Comparison of ENCODE assay signal across 1 cellular context in genomic region chr1:75423616-75424015, GRCh38.
A peak's percentile ranks its signal among the peaks of the same experiment; 100 is the strongest.
TF ChIP-seq lines count a peak whose summit lies in the region.

No MANE protein-coding gene starts in this region.

TF ChIP-seq in K562, 482 proteins besides CTCF, POLR2A, EP300 and RAD21 (continued from another document and continues in another):
- TF ChIP-seq MNT (conservative IDR thresholded peaks at IDR 0.05), result peak; percentile 17 to 49; a peak in 1 of 4 replicates
- TF ChIP-seq, protein P1, sequence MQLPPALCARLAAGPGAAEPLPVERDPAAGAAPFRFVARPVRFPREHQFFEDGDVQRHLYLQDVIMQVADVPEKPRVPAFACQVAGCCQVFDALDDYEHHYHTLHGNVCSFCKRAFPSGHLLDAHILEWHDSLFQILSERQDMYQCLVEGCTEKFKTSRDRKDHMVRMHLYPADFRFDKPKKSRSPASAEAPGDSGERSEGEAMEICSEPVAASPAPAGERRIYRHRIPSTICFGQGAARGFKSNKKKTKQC (CRISPR knock-in tag; IDR thresholded peaks at IDR 0.05), result no peak
- TF ChIP-seq, protein P2, sequence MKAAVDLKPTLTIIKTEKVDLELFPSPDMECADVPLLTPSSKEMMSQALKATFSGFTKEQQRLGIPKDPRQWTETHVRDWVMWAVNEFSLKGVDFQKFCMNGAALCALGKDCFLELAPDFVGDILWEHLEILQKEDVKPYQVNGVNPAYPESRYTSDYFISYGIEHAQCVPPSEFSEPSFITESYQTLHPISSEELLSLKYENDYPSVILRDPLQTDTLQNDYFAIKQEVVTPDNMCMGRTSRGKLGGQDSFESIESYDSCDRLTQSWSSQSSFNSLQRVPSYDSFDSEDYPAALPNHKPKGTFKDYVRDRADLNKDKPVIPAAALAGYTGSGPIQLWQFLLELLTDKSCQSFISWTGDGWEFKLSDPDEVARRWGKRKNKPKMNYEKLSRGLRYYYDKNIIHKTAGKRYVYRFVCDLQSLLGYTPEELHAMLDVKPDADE (conservative IDR thresholded peaks at IDR 0.05; ENCODE audit: control insufficient read depth, low read depth, low read length), result no peak
- TF ChIP-seq POU5F1 (IDR thresholded peaks at IDR 0.05; ENCODE audit: borderline replicate concordance, low read depth, low read length, partially characterized antibody), result no peak
- TF ChIP-seq MEF2A (IDR thresholded peaks at IDR 0.05; ENCODE audit: control insufficient read depth, low read depth, low read length), result no peak
- TF ChIP-seq POLR2AphosphoS5 (IDR thresholded peaks at IDR 0.05; ENCODE audit: control insufficient read depth, insufficient read depth, low read depth, low read length), result no peak
- no peak for TF ChIP-seq NONO (IDR thresholded peaks at IDR 0.05; ENCODE audit: low read depth in 2 of 2, low read length in 1 of 2)
- peak; percentile 75 for TF ChIP-seq SOX6 (IDR thresholded peaks at IDR 0.05)
- TF ChIP-seq FOXM1 (IDR thresholded peaks at IDR 0.05; ENCODE audit: low read depth), result peak; percentile 62
- no peak for TF ChIP-seq FOXM1 (CRISPR knock-in tag; IDR thresholded peaks at IDR 0.05; ENCODE audit: low read depth)
- TF ChIP-seq ZNF780A (CRISPR knock-in tag; IDR thresholded peaks at IDR 0.05), result no peak
- TF ChIP-seq, protein P3, sequence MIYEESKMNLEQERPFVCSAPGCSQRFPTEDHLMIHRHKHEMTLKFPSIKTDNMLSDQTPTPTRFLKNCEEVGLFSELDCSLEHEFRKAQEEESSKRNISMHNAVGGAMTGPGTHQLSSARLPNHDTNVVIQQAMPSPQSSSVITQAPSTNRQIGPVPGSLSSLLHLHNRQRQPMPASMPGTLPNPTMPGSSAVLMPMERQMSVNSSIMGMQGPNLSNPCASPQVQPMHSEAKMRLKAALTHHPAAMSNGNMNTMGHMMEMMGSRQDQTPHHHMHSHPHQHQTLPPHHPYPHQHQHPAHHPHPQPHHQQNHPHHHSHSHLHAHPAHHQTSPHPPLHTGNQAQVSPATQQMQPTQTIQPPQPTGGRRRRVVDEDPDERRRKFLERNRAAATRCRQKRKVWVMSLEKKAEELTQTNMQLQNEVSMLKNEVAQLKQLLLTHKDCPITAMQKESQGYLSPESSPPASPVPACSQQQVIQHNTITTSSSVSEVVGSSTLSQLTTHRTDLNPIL (CRISPR knock-in tag; IDR thresholded peaks at IDR 0.05), result no peak
- TF ChIP-seq, protein P4, sequence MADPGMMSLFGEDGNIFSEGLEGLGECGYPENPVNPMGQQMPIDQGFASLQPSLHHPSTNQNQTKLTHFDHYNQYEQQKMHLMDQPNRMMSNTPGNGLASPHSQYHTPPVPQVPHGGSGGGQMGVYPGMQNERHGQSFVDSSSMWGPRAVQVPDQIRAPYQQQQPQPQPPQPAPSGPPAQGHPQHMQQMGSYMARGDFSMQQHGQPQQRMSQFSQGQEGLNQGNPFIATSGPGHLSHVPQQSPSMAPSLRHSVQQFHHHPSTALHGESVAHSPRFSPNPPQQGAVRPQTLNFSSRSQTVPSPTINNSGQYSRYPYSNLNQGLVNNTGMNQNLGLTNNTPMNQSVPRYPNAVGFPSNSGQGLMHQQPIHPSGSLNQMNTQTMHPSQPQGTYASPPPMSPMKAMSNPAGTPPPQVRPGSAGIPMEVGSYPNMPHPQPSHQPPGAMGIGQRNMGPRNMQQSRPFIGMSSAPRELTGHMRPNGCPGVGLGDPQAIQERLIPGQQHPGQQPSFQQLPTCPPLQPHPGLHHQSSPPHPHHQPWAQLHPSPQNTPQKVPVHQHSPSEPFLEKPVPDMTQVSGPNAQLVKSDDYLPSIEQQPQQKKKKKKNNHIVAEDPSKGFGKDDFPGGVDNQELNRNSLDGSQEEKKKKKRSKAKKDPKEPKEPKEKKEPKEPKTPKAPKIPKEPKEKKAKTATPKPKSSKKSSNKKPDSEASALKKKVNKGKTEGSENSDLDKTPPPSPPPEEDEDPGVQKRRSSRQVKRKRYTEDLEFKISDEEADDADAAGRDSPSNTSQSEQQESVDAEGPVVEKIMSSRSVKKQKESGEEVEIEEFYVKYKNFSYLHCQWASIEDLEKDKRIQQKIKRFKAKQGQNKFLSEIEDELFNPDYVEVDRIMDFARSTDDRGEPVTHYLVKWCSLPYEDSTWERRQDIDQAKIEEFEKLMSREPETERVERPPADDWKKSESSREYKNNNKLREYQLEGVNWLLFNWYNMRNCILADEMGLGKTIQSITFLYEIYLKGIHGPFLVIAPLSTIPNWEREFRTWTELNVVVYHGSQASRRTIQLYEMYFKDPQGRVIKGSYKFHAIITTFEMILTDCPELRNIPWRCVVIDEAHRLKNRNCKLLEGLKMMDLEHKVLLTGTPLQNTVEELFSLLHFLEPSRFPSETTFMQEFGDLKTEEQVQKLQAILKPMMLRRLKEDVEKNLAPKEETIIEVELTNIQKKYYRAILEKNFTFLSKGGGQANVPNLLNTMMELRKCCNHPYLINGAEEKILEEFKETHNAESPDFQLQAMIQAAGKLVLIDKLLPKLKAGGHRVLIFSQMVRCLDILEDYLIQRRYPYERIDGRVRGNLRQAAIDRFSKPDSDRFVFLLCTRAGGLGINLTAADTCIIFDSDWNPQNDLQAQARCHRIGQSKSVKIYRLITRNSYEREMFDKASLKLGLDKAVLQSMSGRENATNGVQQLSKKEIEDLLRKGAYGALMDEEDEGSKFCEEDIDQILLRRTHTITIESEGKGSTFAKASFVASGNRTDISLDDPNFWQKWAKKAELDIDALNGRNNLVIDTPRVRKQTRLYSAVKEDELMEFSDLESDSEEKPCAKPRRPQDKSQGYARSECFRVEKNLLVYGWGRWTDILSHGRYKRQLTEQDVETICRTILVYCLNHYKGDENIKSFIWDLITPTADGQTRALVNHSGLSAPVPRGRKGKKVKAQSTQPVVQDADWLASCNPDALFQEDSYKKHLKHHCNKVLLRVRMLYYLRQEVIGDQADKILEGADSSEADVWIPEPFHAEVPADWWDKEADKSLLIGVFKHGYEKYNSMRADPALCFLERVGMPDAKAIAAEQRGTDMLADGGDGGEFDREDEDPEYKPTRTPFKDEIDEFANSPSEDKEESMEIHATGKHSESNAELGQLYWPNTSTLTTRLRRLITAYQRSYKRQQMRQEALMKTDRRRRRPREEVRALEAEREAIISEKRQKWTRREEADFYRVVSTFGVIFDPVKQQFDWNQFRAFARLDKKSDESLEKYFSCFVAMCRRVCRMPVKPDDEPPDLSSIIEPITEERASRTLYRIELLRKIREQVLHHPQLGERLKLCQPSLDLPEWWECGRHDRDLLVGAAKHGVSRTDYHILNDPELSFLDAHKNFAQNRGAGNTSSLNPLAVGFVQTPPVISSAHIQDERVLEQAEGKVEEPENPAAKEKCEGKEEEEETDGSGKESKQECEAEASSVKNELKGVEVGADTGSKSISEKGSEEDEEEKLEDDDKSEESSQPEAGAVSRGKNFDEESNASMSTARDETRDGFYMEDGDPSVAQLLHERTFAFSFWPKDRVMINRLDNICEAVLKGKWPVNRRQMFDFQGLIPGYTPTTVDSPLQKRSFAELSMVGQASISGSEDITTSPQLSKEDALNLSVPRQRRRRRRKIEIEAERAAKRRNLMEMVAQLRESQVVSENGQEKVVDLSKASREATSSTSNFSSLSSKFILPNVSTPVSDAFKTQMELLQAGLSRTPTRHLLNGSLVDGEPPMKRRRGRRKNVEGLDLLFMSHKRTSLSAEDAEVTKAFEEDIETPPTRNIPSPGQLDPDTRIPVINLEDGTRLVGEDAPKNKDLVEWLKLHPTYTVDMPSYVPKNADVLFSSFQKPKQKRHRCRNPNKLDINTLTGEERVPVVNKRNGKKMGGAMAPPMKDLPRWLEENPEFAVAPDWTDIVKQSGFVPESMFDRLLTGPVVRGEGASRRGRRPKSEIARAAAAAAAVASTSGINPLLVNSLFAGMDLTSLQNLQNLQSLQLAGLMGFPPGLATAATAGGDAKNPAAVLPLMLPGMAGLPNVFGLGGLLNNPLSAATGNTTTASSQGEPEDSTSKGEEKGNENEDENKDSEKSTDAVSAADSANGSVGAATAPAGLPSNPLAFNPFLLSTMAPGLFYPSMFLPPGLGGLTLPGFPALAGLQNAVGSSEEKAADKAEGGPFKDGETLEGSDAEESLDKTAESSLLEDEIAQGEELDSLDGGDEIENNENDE (IDR thresholded peaks at IDR 0.05; ENCODE audit: low read depth, low read length), result no peak
- no peak for TF ChIP-seq CCAR2 (IDR thresholded peaks at IDR 0.05; ENCODE audit: low read depth, low read length)
- TF ChIP-seq ILF3 (IDR thresholded peaks at IDR 0.05; ENCODE audit: borderline replicate concordance), result no peak
- TF ChIP-seq NFATC3 (IDR thresholded peaks at IDR 0.05), result no peak
- no peak for TF ChIP-seq TCF15 (CRISPR knock-in tag; IDR thresholded peaks at IDR 0.05)
- no peak for TF ChIP-seq NCOA2 (IDR thresholded peaks at IDR 0.05; ENCODE audit: partially characterized antibody in 2 of 2)
- TF ChIP-seq ZNF766 (CRISPR knock-in tag; conservative IDR thresholded peaks at IDR 0.05), result no peak
- no peak for TF ChIP-seq MYBL2 (IDR thresholded peaks at IDR 0.05; ENCODE audit: low read depth)
- no peak for TF ChIP-seq MYBL2 (CRISPR knock-in tag; IDR thresholded peaks at IDR 0.05; ENCODE audit: borderline replicate concordance)
- TF ChIP-seq, protein P5, sequence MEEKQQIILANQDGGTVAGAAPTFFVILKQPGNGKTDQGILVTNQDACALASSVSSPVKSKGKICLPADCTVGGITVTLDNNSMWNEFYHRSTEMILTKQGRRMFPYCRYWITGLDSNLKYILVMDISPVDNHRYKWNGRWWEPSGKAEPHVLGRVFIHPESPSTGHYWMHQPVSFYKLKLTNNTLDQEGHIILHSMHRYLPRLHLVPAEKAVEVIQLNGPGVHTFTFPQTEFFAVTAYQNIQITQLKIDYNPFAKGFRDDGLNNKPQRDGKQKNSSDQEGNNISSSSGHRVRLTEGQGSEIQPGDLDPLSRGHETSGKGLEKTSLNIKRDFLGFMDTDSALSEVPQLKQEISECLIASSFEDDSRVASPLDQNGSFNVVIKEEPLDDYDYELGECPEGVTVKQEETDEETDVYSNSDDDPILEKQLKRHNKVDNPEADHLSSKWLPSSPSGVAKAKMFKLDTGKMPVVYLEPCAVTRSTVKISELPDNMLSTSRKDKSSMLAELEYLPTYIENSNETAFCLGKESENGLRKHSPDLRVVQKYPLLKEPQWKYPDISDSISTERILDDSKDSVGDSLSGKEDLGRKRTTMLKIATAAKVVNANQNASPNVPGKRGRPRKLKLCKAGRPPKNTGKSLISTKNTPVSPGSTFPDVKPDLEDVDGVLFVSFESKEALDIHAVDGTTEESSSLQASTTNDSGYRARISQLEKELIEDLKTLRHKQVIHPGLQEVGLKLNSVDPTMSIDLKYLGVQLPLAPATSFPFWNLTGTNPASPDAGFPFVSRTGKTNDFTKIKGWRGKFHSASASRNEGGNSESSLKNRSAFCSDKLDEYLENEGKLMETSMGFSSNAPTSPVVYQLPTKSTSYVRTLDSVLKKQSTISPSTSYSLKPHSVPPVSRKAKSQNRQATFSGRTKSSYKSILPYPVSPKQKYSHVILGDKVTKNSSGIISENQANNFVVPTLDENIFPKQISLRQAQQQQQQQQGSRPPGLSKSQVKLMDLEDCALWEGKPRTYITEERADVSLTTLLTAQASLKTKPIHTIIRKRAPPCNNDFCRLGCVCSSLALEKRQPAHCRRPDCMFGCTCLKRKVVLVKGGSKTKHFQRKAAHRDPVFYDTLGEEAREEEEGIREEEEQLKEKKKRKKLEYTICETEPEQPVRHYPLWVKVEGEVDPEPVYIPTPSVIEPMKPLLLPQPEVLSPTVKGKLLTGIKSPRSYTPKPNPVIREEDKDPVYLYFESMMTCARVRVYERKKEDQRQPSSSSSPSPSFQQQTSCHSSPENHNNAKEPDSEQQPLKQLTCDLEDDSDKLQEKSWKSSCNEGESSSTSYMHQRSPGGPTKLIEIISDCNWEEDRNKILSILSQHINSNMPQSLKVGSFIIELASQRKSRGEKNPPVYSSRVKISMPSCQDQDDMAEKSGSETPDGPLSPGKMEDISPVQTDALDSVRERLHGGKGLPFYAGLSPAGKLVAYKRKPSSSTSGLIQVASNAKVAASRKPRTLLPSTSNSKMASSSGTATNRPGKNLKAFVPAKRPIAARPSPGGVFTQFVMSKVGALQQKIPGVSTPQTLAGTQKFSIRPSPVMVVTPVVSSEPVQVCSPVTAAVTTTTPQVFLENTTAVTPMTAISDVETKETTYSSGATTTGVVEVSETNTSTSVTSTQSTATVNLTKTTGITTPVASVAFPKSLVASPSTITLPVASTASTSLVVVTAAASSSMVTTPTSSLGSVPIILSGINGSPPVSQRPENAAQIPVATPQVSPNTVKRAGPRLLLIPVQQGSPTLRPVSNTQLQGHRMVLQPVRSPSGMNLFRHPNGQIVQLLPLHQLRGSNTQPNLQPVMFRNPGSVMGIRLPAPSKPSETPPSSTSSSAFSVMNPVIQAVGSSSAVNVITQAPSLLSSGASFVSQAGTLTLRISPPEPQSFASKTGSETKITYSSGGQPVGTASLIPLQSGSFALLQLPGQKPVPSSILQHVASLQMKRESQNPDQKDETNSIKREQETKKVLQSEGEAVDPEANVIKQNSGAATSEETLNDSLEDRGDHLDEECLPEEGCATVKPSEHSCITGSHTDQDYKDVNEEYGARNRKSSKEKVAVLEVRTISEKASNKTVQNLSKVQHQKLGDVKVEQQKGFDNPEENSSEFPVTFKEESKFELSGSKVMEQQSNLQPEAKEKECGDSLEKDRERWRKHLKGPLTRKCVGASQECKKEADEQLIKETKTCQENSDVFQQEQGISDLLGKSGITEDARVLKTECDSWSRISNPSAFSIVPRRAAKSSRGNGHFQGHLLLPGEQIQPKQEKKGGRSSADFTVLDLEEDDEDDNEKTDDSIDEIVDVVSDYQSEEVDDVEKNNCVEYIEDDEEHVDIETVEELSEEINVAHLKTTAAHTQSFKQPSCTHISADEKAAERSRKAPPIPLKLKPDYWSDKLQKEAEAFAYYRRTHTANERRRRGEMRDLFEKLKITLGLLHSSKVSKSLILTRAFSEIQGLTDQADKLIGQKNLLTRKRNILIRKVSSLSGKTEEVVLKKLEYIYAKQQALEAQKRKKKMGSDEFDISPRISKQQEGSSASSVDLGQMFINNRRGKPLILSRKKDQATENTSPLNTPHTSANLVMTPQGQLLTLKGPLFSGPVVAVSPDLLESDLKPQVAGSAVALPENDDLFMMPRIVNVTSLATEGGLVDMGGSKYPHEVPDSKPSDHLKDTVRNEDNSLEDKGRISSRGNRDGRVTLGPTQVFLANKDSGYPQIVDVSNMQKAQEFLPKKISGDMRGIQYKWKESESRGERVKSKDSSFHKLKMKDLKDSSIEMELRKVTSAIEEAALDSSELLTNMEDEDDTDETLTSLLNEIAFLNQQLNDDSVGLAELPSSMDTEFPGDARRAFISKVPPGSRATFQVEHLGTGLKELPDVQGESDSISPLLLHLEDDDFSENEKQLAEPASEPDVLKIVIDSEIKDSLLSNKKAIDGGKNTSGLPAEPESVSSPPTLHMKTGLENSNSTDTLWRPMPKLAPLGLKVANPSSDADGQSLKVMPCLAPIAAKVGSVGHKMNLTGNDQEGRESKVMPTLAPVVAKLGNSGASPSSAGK (IDR thresholded peaks at IDR 0.05), result no peak
- TF ChIP-seq XRCC5 (IDR thresholded peaks at IDR 0.05; ENCODE audit: low read depth, low read length), result no peak
- no peak for TF ChIP-seq PRPF4 (IDR thresholded peaks at IDR 0.05; ENCODE audit: insufficient read depth, low read depth, low read length, poor library complexity, severe bottlenecking)
